31 cellular contexts compared by ENCODE assay signal in genomic region chr12:21764063-21764462, GRCh38. TPM values are rescaled to one million over a fixed set of nuclear protein-coding genes. Genes with fewer than 3 reads are reported as not detected.
"Had no signal": no experiment of that assay in that cellular context is flagged by ENCODE, and none has a peak within 500 bp of the region (broad histone marks: within the 10 kb centered on the region; RNA-seq: fewer than 3 reads in every experiment).

No MANE protein-coding gene starts in this region.

- H3K36me3 Mint-ChIP-seq: activated naive CD8-positive, alpha-beta T cell; natural killer cell; stimulated activated memory B cell treated with anti-CD40 and anti-IgM and Interleukin-4, amounts not matched to agents 10 μg/mL and 1 μg/mL and 100 μg/mL, for 72 hours had no signal

- H3K36me3 ChIP-seq: gastrocnemius medialis had no signal

- DNase-seq: activated CD4-positive, alpha-beta T cell treated with anti-CD3 and anti-CD28 coated beads for 48 hours; activated CD4-positive, alpha-beta T cell treated with anti-CD3 and anti-CD28 coated beads, Interleukin-2, amount 50 U/mL, for 48 hours; activated CD8-positive, alpha-beta memory T cell treated with anti-CD3 and anti-CD28 coated beads for 24 hours; activated effector memory CD4-positive, alpha-beta T cell treated with Interleukin-2 at 50 U/mL for 16 hours; activated naive CD4-positive, alpha-beta T cell treated with Interleukin-2 at 50 U/mL for 16 hours; aorta; dorsolateral prefrontal cortex; effector memory CD8-positive, alpha-beta T cell; erythroblast; gastrocnemius medialis; glutamatergic neuron; kidney; mesenchymal stem cell; natural killer cell; posterior cingulate gyrus; stimulated activated CD4-positive, alpha-beta T cell treated with anti-CD3 and anti-CD28 coated beads, Interleukin-1b, Interleukin-23, amount 100 ng/mL, for 48 hours; stimulated activated CD4-positive, alpha-beta T cell treated with anti-CD3 and anti-CD28 coated beads, Interleukin-4, amount 100 ng/mL, for 4 hours; stimulated activated CD8-positive, alpha-beta memory T cell treated with anti-CD3 and anti-CD28 coated beads, Interleukin-4, amount 100 ng/mL, for 48 hours; stimulated activated naive CD8-positive, alpha-beta T cell treated with anti-CD3 and anti-CD28 coated beads, Interleukin-15, amount 100 ng/mL, for 72 hours; substantia nigra; T-helper 1 cell had no signal

- H3K27me3 Mint-ChIP-seq: brain; stimulated activated memory B cell treated with anti-CD40 and anti-IgM and Interleukin-4, amounts not matched to agents 10 μg/mL and 1 μg/mL and 100 μg/mL, for 72 hours had no signal

- H3K27ac Mint-ChIP-seq: activated naive CD8-positive, alpha-beta T cell; effector memory CD8-positive, alpha-beta T cell; natural killer cell; stimulated activated memory B cell treated with anti-CD40 and anti-IgM and Interleukin-4, amounts not matched to agents 10 μg/mL and 1 μg/mL and 100 μg/mL, for 72 hours; stimulated activated naive CD8-positive, alpha-beta T cell treated with anti-CD3 and anti-CD28 coated beads, Interleukin-15, amount 100 ng/mL, for 72 hours had no signal

- ATAC-seq: activated CD4-positive, CD25-positive, alpha-beta regulatory T cell treated with anti-CD3 and anti-CD28 coated beads, Interleukin-2, amount 50 U/mL, for 24 hours; effector memory CD8-positive, alpha-beta T cell; gastrocnemius medialis; natural killer cell; sciatic nerve; stimulated activated naive CD8-positive, alpha-beta T cell treated with anti-CD3 and anti-CD28 coated beads, Interleukin-15, amount 100 ng/mL, for 72 hours had no signal

- H3K27ac ChIP-seq: cardiac muscle cell, coronary artery, dorsolateral prefrontal cortex, gastrocnemius medialis, skin epidermis, VCaP had no signal

- H3K27me3 ChIP-seq: cardiac muscle cell, dorsolateral prefrontal cortex, gastrocnemius medialis had no signal

- H3K9me3 Mint-ChIP-seq: effector memory CD8-positive, alpha-beta T cell; stimulated activated naive CD8-positive, alpha-beta T cell treated with anti-CD3 and anti-CD28 coated beads, Interleukin-15, amount 100 ng/mL, for 72 hours had no signal

- H3K4me3 Mint-ChIP-seq: activated naive CD8-positive, alpha-beta T cell; brain; effector memory CD8-positive, alpha-beta T cell; natural killer cell; stimulated activated memory B cell treated with anti-CD40 and anti-IgM and Interleukin-4, amounts not matched to agents 10 μg/mL and 1 μg/mL and 100 μg/mL, for 72 hours; stimulated activated naive CD8-positive, alpha-beta T cell treated with anti-CD3 and anti-CD28 coated beads, Interleukin-15, amount 100 ng/mL, for 72 hours had no signal

- H3K4me1 Mint-ChIP-seq: brain; natural killer cell; stimulated activated memory B cell treated with anti-CD40 and anti-IgM and Interleukin-4, amounts not matched to agents 10 μg/mL and 1 μg/mL and 100 μg/mL, for 72 hours; stimulated activated naive CD8-positive, alpha-beta T cell treated with anti-CD3 and anti-CD28 coated beads, Interleukin-15, amount 100 ng/mL, for 72 hours had no signal

- H3K4me3 ChIP-seq: cardiac muscle cell, coronary artery, dorsolateral prefrontal cortex, gastrocnemius medialis, skin epidermis had no signal

- H3K4me1 ChIP-seq: gastrocnemius medialis had no signal

- H3K9me3 ChIP-seq: gastrocnemius medialis had no signal

- FAIRE-seq: kidney, TTC549 had no signal

RNA-seq across cellular contexts. Expression of gene KCNJ8, which starts 10.4 kb away (rescaled TPM):
- total RNA-seq: natural killer cell had no signal
